ENCODE assay signal across 1 cellular context in the genomic region with DNA sequence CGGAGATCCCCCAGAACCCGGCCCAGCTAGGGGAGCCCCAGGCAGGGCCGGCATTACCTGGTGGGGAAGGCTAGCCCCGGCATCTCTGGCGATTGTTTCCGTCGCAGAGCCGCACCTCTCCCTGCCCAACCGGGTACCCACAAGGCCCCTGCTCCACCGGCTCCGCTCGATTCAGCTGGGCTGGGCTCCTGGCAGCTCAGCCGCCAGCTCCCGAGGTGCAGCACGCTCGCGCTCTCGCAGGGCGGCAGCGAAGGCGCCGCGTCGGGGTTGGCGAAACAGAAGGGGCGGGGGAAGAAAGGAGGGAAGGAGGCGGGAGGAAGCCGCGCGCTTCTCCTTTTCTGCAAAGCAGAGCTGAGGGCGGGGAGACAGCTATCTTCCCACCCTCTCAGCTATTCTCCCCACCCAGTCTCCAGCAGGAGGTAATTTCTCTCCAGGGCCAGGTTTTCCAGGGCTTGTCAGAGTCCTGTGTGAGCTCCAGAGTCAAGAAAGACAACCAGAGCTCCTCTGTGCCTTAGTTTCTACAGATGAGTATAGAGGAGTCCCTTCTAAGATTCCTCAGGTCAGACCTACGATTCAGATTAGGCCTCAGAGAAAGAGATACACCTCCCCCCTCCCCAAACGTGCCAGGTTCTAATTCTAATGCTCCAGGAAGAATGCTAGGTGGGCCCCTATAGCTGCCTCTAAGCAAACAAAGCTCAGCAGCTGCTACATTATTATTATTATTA.
TF ChIP-seq lines count a peak whose summit lies in the region.

No MANE protein-coding gene starts in this region.

TF ChIP-seq in SK-N-SH, 30 proteins besides CTCF, POLR2A, EP300 and RAD21 (continued from another document):
- TF ChIP-seq, protein P1, sequence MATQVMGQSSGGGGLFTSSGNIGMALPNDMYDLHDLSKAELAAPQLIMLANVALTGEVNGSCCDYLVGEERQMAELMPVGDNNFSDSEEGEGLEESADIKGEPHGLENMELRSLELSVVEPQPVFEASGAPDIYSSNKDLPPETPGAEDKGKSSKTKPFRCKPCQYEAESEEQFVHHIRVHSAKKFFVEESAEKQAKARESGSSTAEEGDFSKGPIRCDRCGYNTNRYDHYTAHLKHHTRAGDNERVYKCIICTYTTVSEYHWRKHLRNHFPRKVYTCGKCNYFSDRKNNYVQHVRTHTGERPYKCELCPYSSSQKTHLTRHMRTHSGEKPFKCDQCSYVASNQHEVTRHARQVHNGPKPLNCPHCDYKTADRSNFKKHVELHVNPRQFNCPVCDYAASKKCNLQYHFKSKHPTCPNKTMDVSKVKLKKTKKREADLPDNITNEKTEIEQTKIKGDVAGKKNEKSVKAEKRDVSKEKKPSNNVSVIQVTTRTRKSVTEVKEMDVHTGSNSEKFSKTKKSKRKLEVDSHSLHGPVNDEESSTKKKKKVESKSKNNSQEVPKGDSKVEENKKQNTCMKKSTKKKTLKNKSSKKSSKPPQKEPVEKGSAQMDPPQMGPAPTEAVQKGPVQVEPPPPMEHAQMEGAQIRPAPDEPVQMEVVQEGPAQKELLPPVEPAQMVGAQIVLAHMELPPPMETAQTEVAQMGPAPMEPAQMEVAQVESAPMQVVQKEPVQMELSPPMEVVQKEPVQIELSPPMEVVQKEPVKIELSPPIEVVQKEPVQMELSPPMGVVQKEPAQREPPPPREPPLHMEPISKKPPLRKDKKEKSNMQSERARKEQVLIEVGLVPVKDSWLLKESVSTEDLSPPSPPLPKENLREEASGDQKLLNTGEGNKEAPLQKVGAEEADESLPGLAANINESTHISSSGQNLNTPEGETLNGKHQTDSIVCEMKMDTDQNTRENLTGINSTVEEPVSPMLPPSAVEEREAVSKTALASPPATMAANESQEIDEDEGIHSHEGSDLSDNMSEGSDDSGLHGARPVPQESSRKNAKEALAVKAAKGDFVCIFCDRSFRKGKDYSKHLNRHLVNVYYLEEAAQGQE (IDR thresholded peaks at IDR 0.05; ENCODE audit: low read depth, low read length): no peak
